ENCODE assay signal across 9 cellular contexts in genomic region chr5:151123897-151124751, GRCh38. TPM values are rescaled to one million over a fixed set of nuclear protein-coding genes. Genes with fewer than 3 reads are reported as not detected.
A peak's percentile ranks its signal among the peaks of the same experiment; 100 is the strongest.
DNase-seq lines count a peak whose midpoint lies in the region; ATAC-seq and TF ChIP-seq lines count a peak whose summit lies in the region.
"Had no signal": no experiment of that assay in that cellular context is flagged by ENCODE, and none has a peak within 500 bp of the region (broad histone marks: within the 10 kb centered on the region; RNA-seq: fewer than 3 reads in every experiment).

No MANE protein-coding gene starts in this region.

- no peak for TF ChIP-seq CTCF in colonic mucosa (IDR thresholded peaks at IDR 0.05)

- peaks cover 41 to 51% (median 49%) of the 10 kb centered on the region in 3 donors for H3K4me1 Mint-ChIP-seq in T-cell

- peaks cover 68% of the 10 kb centered on the region for H3K36me3 Mint-ChIP-seq in T-cell

- H3K4me3 Mint-ChIP-seq in T-cell = peak overlapping the region in 1 of 3 donors; percentile 7

- H3K9me3 ChIP-seq in colonic mucosa = no peaks in the 10 kb centered on the region
- H3K9me3 ChIP-seq: uterus had no signal

- H3K27me3 ChIP-seq in colonic mucosa = no peaks in the 10 kb centered on the region
- H3K27me3 ChIP-seq: uterus had no signal

- POLR2A ChIA-PET in T-cell (lab: Charles Lee) = no interaction called here

- H3K36me3 ChIP-seq in colonic mucosa = no peaks in the 10 kb centered on the region
- H3K36me3 ChIP-seq: uterus had no signal

- intact Hi-C loops in colonic mucosa (cut with DNase I) = no loop called here

- no peaks in the 10 kb centered on the region for H3K27me3 Mint-ChIP-seq in T-cell

- no peaks in the 10 kb centered on the region for H3K9me3 Mint-ChIP-seq in T-cell

- H3K27ac ChIP-seq in colonic mucosa = no peak overlapping the region

- H3K4me3 ChIP-seq in colonic mucosa = no peak overlapping the region
- H3K4me3 ChIP-seq: uterus had no signal

- ATAC-seq in HG03097 (IDR thresholded peaks at IDR 0.05; ENCODE audit: low FRiP score, unreplicated experiment) (peak; percentile 68), T-cell (replicated peaks in 1 of 4) (peak in 2 of 4 experiments; percentile 35 to 48)

- H3K4me1 ChIP-seq in colonic mucosa = no peaks in the 10 kb centered on the region
- H3K4me1 ChIP-seq: uterus had no signal

- peak; percentile 30 for DNase-seq in CD1c-positive myeloid dendritic cell (ENCODE audit: extremely low spot score)
- peak in 15 of 34 experiments; percentile 10 to 46 (median 25) for DNase-seq in T-cell
- peak; percentile 14 to 49 for DNase-seq in erythroblast (lab: John Stamatoyannopoulos, UW)
- DNase-seq in stimulated activated CD8-positive, alpha-beta memory T cell treated with anti-CD3 and anti-CD28 coated beads, Interleukin-12 subunit alpha, Interleukin-12 subunit beta, amount 100 ng/mL, for 4 hours (ENCODE audit: low read depth) = peak; percentile 59
- DNase-seq in colonic mucosa = no peak
- no peak for DNase-seq in NCI-H446 (lab: John Stamatoyannopoulos, UW)

- peak overlapping the region; percentile 86 to 92 for H3K27ac Mint-ChIP-seq in T-cell

- TF ChIP-seq POLR2A in GM19193 (IDR thresholded peaks at IDR 0.05; ENCODE audit: extremely low read depth, insufficient read depth, insufficient read length) = peak; percentile 18
- TF ChIP-seq POLR2A in erythroblast (IDR thresholded peaks at IDR 0.05; ENCODE audit: low read length) = no peak

- no peak overlapping the region for H3K9ac ChIP-seq in colonic mucosa (ENCODE audit: low read depth in 2 of 2, low read length in 2 of 2)

- CTCF ChIA-PET in T-cell (lab: Charles Lee) = interaction anchor here (0.9 to 3.5 kb wide), 4 partner anchors 39 to 128 kb away, joined by 3 to 173 read pairs (median 6); partner anchors contain the start of gene GM2A (in 1 of the 2)

RNA-seq across cellular contexts. Expression of gene ANXA6, which starts 33.5 kb away (rescaled TPM):
- total RNA-seq in T-cell (100 to 1,000 TPM; 266 to 395 (median 345) TPM), colonic mucosa (10 to 100 TPM; 21.2 to 39.8 TPM)

RNA-seq across cellular contexts. Expression of gene TNIP1, which starts 43.3 kb away (rescaled TPM):
- total RNA-seq in T-cell (100 to 1,000 TPM; 118 to 211 (median 170) TPM), colonic mucosa (100 to 1,000 TPM; 153 to 220 TPM)

Comparison
In these comparisons a context has a peak if more than half of its experiments do, and no peak if none do; other contexts are left out.
1. DNase-seq: peak in CD1c-positive myeloid dendritic cell (single experiment), erythroblast (2 of 2) and stimulated activated CD8-positive, alpha-beta memory T cell treated with anti-CD3 and anti-CD28 coated beads, Interleukin-12 subunit alpha, Interleukin-12 subunit beta, amount 100 ng/mL, for 4 hours (single experiment); none in colonic mucosa (single experiment) and NCI-H446 (0 of 2).
2. RNA of gene ANXA6, which starts 33.5 kb away (total RNA-seq): 266 to 395 TPM in T-cell; 21.2 to 39.8 TPM in colonic mucosa; every median in the first group is over 4 times any median in the second.